28 cellular contexts compared by ENCODE assay signal in the genomic region with DNA sequence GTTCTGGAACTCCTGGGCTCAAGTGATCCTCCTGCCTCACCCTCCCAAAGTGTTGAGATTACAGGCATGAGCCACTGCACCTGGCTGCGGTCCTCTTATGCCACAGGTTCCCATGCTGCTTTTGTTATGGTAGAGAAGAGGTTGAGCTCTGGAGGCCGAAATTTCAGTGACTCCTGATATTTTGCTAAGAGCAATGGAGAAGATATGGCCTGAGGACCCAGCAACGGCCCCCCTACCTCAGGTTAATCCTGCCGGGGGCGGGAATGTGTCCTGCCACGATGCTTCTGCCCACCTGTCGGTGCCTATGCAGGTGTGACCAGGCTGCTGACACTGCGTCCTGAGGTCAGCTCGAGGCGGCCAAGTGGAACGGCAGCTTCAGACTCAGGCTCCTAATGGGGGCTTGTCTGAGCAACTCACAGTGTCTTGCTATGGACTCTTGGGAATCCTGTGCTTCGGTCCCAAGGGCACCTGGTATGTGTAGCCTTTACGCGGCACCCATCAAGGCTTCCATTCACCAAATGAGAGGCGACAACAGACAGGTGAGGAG. TPM values are rescaled to one million over a fixed set of nuclear protein-coding genes. Genes with fewer than 3 reads are reported as not detected.
DNase-seq lines count a peak whose midpoint lies in the region; ATAC-seq and TF ChIP-seq lines count a peak whose summit lies in the region.
"Had no signal": no experiment of that assay in that cellular context is flagged by ENCODE, and none has a peak within 500 bp of the region (broad histone marks: within the 10 kb centered on the region; RNA-seq: fewer than 3 reads in every experiment).

No MANE protein-coding gene starts in this region.

- in situ Hi-C loops in gastrocnemius medialis (cut with MboI; ENCODE audit: low sequenced_read_pairs in 4 of 4), result no loop called here

- H3K4me1 Mint-ChIP-seq in T-helper 17 cell, result peaks cover 11% of the 10 kb centered on the region
- peaks cover 39% of the 10 kb centered on the region for H3K4me1 Mint-ChIP-seq in activated T-helper 1 cell treated with anti-CD3 and anti-CD28 coated beads, Interleukin-12 subunit alpha, Interleukin-12 subunit beta, Interleukin-2, Interleukin-4 antibody, amounts not matched to agents 30 ng/mL and 10 ng/mL and 1 ng/mL, durations not matched to agents 14 hours and 24 hours and 36 hours (ENCODE audit: low read depth)

- H3K36me3 ChIP-seq in left ventricle myocardium inferior (peaks cover 7% of the 10 kb centered on the region), gastrocnemius medialis (no peaks in the 10 kb centered on the region)
- H3K36me3 ChIP-seq: colonic mucosa, neural progenitor cell, transverse colon had no signal

- TF ChIP-seq CTCF in left ventricle myocardium inferior (IDR thresholded peaks at IDR 0.05; ENCODE audit: borderline replicate concordance) (no peak), gastrocnemius medialis (IDR thresholded peaks at IDR 0.05 in 4 of 5, conservative IDR thresholded peaks at IDR 0.05 in 1 of 5) (no peak)

- H3K36me3 Mint-ChIP-seq in T-helper 17 cell (ENCODE audit: low read depth), result no peaks in the 10 kb centered on the region
- H3K36me3 Mint-ChIP-seq in activated T-helper 1 cell treated with anti-CD3 and anti-CD28 coated beads, Interleukin-12 subunit alpha, Interleukin-12 subunit beta, Interleukin-2, Interleukin-4 antibody, amounts not matched to agents 30 ng/mL and 10 ng/mL and 1 ng/mL, durations not matched to agents 14 hours and 24 hours and 36 hours (ENCODE audit: low read depth), result peaks cover 16% of the 10 kb centered on the region

- H3K27me3 Mint-ChIP-seq in T-helper 17 cell, result no peaks in the 10 kb centered on the region
- H3K27me3 Mint-ChIP-seq in activated T-helper 1 cell treated with anti-CD3 and anti-CD28 coated beads, Interleukin-12 subunit alpha, Interleukin-12 subunit beta, Interleukin-2, Interleukin-4 antibody, amounts not matched to agents 30 ng/mL and 10 ng/mL and 1 ng/mL, durations not matched to agents 14 hours and 24 hours and 36 hours (ENCODE audit: insufficient read depth), result no peaks in the 10 kb centered on the region
- H3K27me3 Mint-ChIP-seq: activated CD4-positive, alpha-beta T cell treated with anti-CD3 and anti-CD28 coated beads for 36 hours; effector memory CD8-positive, alpha-beta T cell had no signal

- intact Hi-C loops in left ventricle myocardium inferior (cut with micrococcal nuclease) (no loop called here), left ventricle myocardium superior (cut with micrococcal nuclease) (no loop called here), gastrocnemius medialis (cut with DNase I; ENCODE audit: low total_unique reads) (no loop called here)
- intact Hi-C loops in activated T-helper 1 cell treated with anti-CD3 and anti-CD28 coated beads, Interleukin-12 subunit alpha, Interleukin-12 subunit beta, Interleukin-2, Interleukin-4 antibody, amounts not matched to agents 30 ng/mL and 10 ng/mL and 1 ng/mL, durations not matched to agents 14 hours and 24 hours and 36 hours (cut with micrococcal nuclease), result no loop called here

- H3K4me3 Mint-ChIP-seq in T-helper 17 cell, result no peak overlapping the region
- no peak overlapping the region for H3K4me3 Mint-ChIP-seq in activated T-helper 1 cell treated with anti-CD3 and anti-CD28 coated beads, Interleukin-12 subunit alpha, Interleukin-12 subunit beta, Interleukin-2, Interleukin-4 antibody, amounts not matched to agents 30 ng/mL and 10 ng/mL and 1 ng/mL, durations not matched to agents 14 hours and 24 hours and 36 hours
- H3K4me3 Mint-ChIP-seq: activated CD4-positive, alpha-beta T cell treated with anti-CD3 and anti-CD28 coated beads for 36 hours; activated CD8-positive, alpha-beta T cell treated with anti-CD3 and anti-CD28 coated beads, Interleukin-2, amount 10 ng/mL, durations not matched to agents 7 days and 5 days; CD8-positive, alpha-beta memory T cell; effector memory CD8-positive, alpha-beta T cell; neural progenitor cell had no signal

- DNase-seq in left ventricle myocardium inferior (no peak), left ventricle myocardium superior (no peak), T-helper 17 cell (no peak), epithelial cell of prostate (ENCODE audit: low read depth, low spot score) (no peak), gastrocnemius medialis (no peak)
- DNase-seq in activated T-helper 1 cell treated with anti-CD3 and anti-CD28 coated beads, Interleukin-12 subunit alpha, Interleukin-12 subunit beta, Interleukin-2, Interleukin-4 antibody, amounts not matched to agents 30 ng/mL and 10 ng/mL and 1 ng/mL, durations not matched to agents 14 hours and 24 hours and 36 hours (ENCODE audit: low spot score), result no peak
- no peak for DNase-seq in stimulated activated CD4-positive, alpha-beta T cell treated with anti-CD3 and anti-CD28 coated beads, Interleukin-1b, Interleukin-23, amount 100 ng/mL, for 48 hours
- DNase-seq in activated CD8-positive, alpha-beta memory T cell treated with anti-CD3 and anti-CD28 coated beads, Interleukin-2, amount 50 U/mL, for 48 hours, result no peak
- DNase-seq: ACHN; activated CD4-positive, alpha-beta T cell treated with anti-CD3 and anti-CD28 coated beads for 36 hours; activated CD8-positive, alpha-beta T cell treated with anti-CD3 and anti-CD28 coated beads, Interleukin-2, amount 10 ng/mL, durations not matched to agents 7 days and 5 days; activated effector memory CD4-positive, alpha-beta T cell treated with Interleukin-2 at 50 U/mL for 16 hours; anterior cingulate cortex; CD8-positive, alpha-beta memory T cell; colonic mucosa; effector memory CD8-positive, alpha-beta T cell; erythroblast; mesendoderm; NCI-H1105; NCI-H187 treated with DMSO at 0.1 percent for 48 hours; NCI-H2171; NCI-H82; posterior cingulate gyrus; stimulated activated CD4-positive, alpha-beta T cell treated with anti-CD3 and anti-CD28 coated beads, Interleukin-2, amount 100 ng/mL, for 48 hours; transverse colon had no signal

- H3K9me3 ChIP-seq in left ventricle myocardium inferior (replicated peaks), result peaks cover 7% of the 10 kb centered on the region
- no peaks in the 10 kb centered on the region for H3K9me3 ChIP-seq in T-helper 17 cell (ENCODE audit: control insufficient read depth, low read length, poor library complexity, severe bottlenecking)
- no peaks in the 10 kb centered on the region for H3K9me3 ChIP-seq in gastrocnemius medialis
- H3K9me3 ChIP-seq: colonic mucosa, transverse colon had no signal

- ATAC-seq in left ventricle myocardium superior, result no peak
- ATAC-seq in T-helper 17 cell, result no peak
- no peak for ATAC-seq in gastrocnemius medialis
- ATAC-seq: activated CD4-positive, alpha-beta T cell treated with anti-CD3 and anti-CD28 coated beads for 36 hours; activated CD8-positive, alpha-beta T cell treated with anti-CD3 and anti-CD28 coated beads, Interleukin-2, amount 10 ng/mL, durations not matched to agents 7 days and 5 days; activated naive CD4-positive, alpha-beta T cell treated with anti-CD3 and anti-CD28 coated beads, Interleukin-2, amount 50 U/mL, for 72 hours; effector memory CD8-positive, alpha-beta T cell; sciatic nerve had no signal

- peak overlapping the region; percentile 11 for H3K27ac Mint-ChIP-seq in T-helper 17 cell
- no peak overlapping the region for H3K27ac Mint-ChIP-seq in activated T-helper 1 cell treated with anti-CD3 and anti-CD28 coated beads, Interleukin-12 subunit alpha, Interleukin-12 subunit beta, Interleukin-2, Interleukin-4 antibody, amounts not matched to agents 30 ng/mL and 10 ng/mL and 1 ng/mL, durations not matched to agents 14 hours and 24 hours and 36 hours
- H3K27ac Mint-ChIP-seq: activated CD4-positive, alpha-beta T cell treated with anti-CD3 and anti-CD28 coated beads for 36 hours; activated CD8-positive, alpha-beta T cell treated with anti-CD3 and anti-CD28 coated beads, Interleukin-2, amount 10 ng/mL, durations not matched to agents 7 days and 5 days; CD8-positive, alpha-beta memory T cell; effector memory CD8-positive, alpha-beta T cell; neural progenitor cell had no signal

- H3K27ac ChIP-seq in left ventricle myocardium inferior (replicated peaks), result peak overlapping the region; percentile 92
- H3K27ac ChIP-seq in epithelial cell of prostate, result peak overlapping the region; percentile 72
- peak overlapping the region; percentile 80 to 92 (median 86) for H3K27ac ChIP-seq in gastrocnemius medialis
- H3K27ac ChIP-seq: colonic mucosa, neural progenitor cell, transverse colon had no signal

- H3K4me3 ChIP-seq in left ventricle myocardium inferior, result peak overlapping the region; percentile 56
- peak overlapping the region in 2 of 4 donors; percentile 17 to 48 for H3K4me3 ChIP-seq in gastrocnemius medialis
- H3K4me3 ChIP-seq: colonic mucosa, neural progenitor cell, transverse colon had no signal

- H3K27me3 ChIP-seq in left ventricle myocardium inferior (ENCODE audit: low read depth) (no peaks in the 10 kb centered on the region), gastrocnemius medialis (no peaks in the 10 kb centered on the region)
- H3K27me3 ChIP-seq: colonic mucosa, neural progenitor cell, transverse colon had no signal

- H3K9me3 Mint-ChIP-seq in activated T-helper 1 cell treated with anti-CD3 and anti-CD28 coated beads, Interleukin-12 subunit alpha, Interleukin-12 subunit beta, Interleukin-2, Interleukin-4 antibody, amounts not matched to agents 30 ng/mL and 10 ng/mL and 1 ng/mL, durations not matched to agents 14 hours and 24 hours and 36 hours, result peaks cover 17% of the 10 kb centered on the region
- H3K9me3 Mint-ChIP-seq: effector memory CD8-positive, alpha-beta T cell had no signal

- H3K4me1 ChIP-seq in left ventricle myocardium inferior, result peaks cover 77% of the 10 kb centered on the region
- peaks cover 30 to 51% of the 10 kb centered on the region in 2 donors for H3K4me1 ChIP-seq in gastrocnemius medialis
- H3K4me1 ChIP-seq: colonic mucosa had no signal

- no peak for TF ChIP-seq POLR2A in gastrocnemius medialis (IDR thresholded peaks at IDR 0.05)

RNA-seq across cellular contexts. Expression of gene SEC14L1, which starts 7.6 kb away (rescaled TPM):
- total RNA-seq in left ventricle myocardium inferior (55.5 TPM), left ventricle myocardium superior (71.4 TPM), T-helper 17 cell (100 to 1,000 TPM in 1 of 2 donors, 10 to 100 TPM in 1; 96.6 to 140 TPM), gastrocnemius medialis (10 to 100 TPM; 55.0 to 94.1 (median 73.7) TPM)
- total RNA-seq in activated T-helper 1 cell treated with anti-CD3 and anti-CD28 coated beads, Interleukin-12 subunit alpha, Interleukin-12 subunit beta, Interleukin-2, Interleukin-4 antibody, amounts not matched to agents 30 ng/mL and 10 ng/mL and 1 ng/mL, durations not matched to agents 14 hours and 24 hours and 36 hours, result 77.6 and 81.9 TPM in 2 replicates
